ENCODE assay signal across 8 cellular contexts in the genomic region with DNA sequence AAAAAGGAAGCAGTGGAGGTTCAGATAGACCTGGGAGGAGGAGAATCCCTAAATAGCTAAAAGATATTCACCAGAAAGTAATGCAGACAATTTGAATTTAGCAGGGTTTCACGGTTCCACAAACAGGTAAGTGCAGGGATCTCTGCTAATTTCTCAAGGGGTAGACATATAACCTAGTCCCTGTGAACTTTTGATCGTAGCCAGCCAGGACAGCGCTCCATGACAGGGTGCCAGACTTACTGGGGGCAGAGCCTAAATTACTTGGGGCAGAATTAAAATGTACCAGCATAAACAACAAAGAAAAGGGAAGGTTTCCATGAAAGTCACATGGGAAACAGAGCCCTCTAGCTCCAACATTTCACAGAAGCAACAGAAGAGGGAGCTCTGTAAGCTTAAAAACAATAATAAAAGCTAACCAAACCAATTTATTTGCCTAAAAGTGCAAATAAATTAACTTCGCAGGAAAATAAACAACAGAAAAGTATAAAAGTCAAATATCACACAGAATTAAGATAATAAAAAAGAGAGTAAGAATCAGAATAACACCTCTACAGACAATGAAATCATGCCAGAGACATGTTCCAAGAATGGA.
DNase-seq lines count a peak whose midpoint lies in the region; ATAC-seq and TF ChIP-seq lines count a peak whose summit lies in the region.

No MANE protein-coding gene starts in this region.

- H3K9me2 ChIP-seq in Loucy (replicated peaks; ENCODE audit: low read depth, low read length) (no peaks in the 10 kb centered on the region), neural cell (ENCODE audit: insufficient read depth, low read length) (no peaks in the 10 kb centered on the region)

- H3F3A ChIP-seq in Loucy (ENCODE audit: low read depth): no peaks in the 10 kb centered on the region
- H3F3A ChIP-seq in neural cell (ENCODE audit: insufficient read depth, low read length, poor library complexity, severe bottlenecking): no peaks in the 10 kb centered on the region

- TF ChIP-seq RAD21 in neural cell (conservative IDR thresholded peaks at IDR 0.05): peak; percentile 55

- no peaks in the 10 kb centered on the region for H3K9me3 ChIP-seq in Loucy (ENCODE audit: insufficient read depth, low read depth, low read length)
- no peaks in the 10 kb centered on the region for H3K9me3 ChIP-seq in neural cell (ENCODE audit: low read length)

- H3K79me2 ChIP-seq in Loucy (ENCODE audit: insufficient read depth, low read length): no peaks in the 10 kb centered on the region
- no peaks in the 10 kb centered on the region for H3K79me2 ChIP-seq in neural cell (replicated peaks; ENCODE audit: insufficient read depth, low read length)

- TF ChIP-seq EP300 in neural cell (conservative IDR thresholded peaks at IDR 0.05; ENCODE audit: poor library complexity, severe bottlenecking): no peak

- TF ChIP-seq CTCF in Loucy (conservative IDR thresholded peaks at IDR 0.05; ENCODE audit: low read length) (peak; percentile 89), neural cell (IDR thresholded peaks at IDR 0.05; ENCODE audit: poor library complexity, severe bottlenecking) (peak; percentile 56)

- peak; percentile 36 for DNase-seq in EL
- peak; percentile 62 for DNase-seq in dedifferentiated amniotic fluid mesenchymal stem cell (ENCODE audit: extremely low spot score)
- DNase-seq in effector CD8-positive, alpha-beta T cell (lab: John Stamatoyannopoulos, UW): no peak
- DNase-seq in LoVo (ENCODE audit: low spot score): no peak
- DNase-seq in stimulated activated CD8-positive, alpha-beta memory T cell treated with anti-CD3 and anti-CD28 coated beads, Interleukin-4, amount 100 ng/mL, for 48 hours: no peak

- peak overlapping the region; percentile 58 for H2AFZ ChIP-seq in Loucy (ENCODE audit: low read length)
- no peak overlapping the region for H2AFZ ChIP-seq in neural cell (ENCODE audit: low read depth, low read length)

- peaks cover 7% of the 10 kb centered on the region for H3K4me1 ChIP-seq in Loucy (ENCODE audit: insufficient read depth, low read length, poor library complexity, severe bottlenecking)

- H4K20me1 ChIP-seq in Loucy (ENCODE audit: insufficient read depth, low read length, poor library complexity, severe bottlenecking) (no peaks in the 10 kb centered on the region), neural cell (ENCODE audit: insufficient read depth) (no peaks in the 10 kb centered on the region)

- no peak overlapping the region for H3K27ac ChIP-seq in neural cell (ENCODE audit: low read length)

- H3K9ac ChIP-seq in Loucy (ENCODE audit: low read depth, low read length, poor library complexity, severe bottlenecking) (peak overlapping the region; percentile 22), neural cell (ENCODE audit: low read length) (no peak overlapping the region)

- no peaks in the 10 kb centered on the region for H3K27me3 ChIP-seq in Loucy (ENCODE audit: insufficient read depth, low read length, poor library complexity, severe bottlenecking)
- no peaks in the 10 kb centered on the region for H3K27me3 ChIP-seq in neural cell (ENCODE audit: insufficient read depth, low read depth, low read length)

- H3K4me2 ChIP-seq in Loucy (ENCODE audit: low read depth, low read length, poor library complexity, severe bottlenecking) (no peak overlapping the region), neural cell (ENCODE audit: low read length) (no peak overlapping the region)

- no peaks in the 10 kb centered on the region for H3K36me3 ChIP-seq in Loucy (ENCODE audit: insufficient read depth, low read length)
- no peaks in the 10 kb centered on the region for H3K36me3 ChIP-seq in neural cell (ENCODE audit: insufficient read depth, low read length)

- no peak overlapping the region for H3K4me3 ChIP-seq in Loucy (ENCODE audit: low read length, poor library complexity, severe bottlenecking)
- no peak overlapping the region for H3K4me3 ChIP-seq in neural cell (ENCODE audit: low read length)

- ATAC-seq in HG03159 (IDR thresholded peaks at IDR 0.05; ENCODE audit: unreplicated experiment): no peak

TF ChIP-seq in neural cell, 6 proteins besides CTCF, POLR2A, EP300 and RAD21:
- no peak for TF ChIP-seq TAF1 (IDR thresholded peaks at IDR 0.05; ENCODE audit: low read depth)
- TF ChIP-seq SMC3 (conservative IDR thresholded peaks at IDR 0.05; ENCODE audit: poor library complexity): peak; percentile 64

Comparison
In these comparisons a context has a peak if more than half of its experiments do, and no peak if none do; other contexts are left out.
1. DNase-seq: peak in EL (single experiment) and dedifferentiated amniotic fluid mesenchymal stem cell (single experiment); none in effector CD8-positive, alpha-beta T cell (single experiment), LoVo (single experiment) and stimulated activated CD8-positive, alpha-beta memory T cell treated with anti-CD3 and anti-CD28 coated beads, Interleukin-4, amount 100 ng/mL, for 48 hours (single experiment).